In the genomic region with DNA sequence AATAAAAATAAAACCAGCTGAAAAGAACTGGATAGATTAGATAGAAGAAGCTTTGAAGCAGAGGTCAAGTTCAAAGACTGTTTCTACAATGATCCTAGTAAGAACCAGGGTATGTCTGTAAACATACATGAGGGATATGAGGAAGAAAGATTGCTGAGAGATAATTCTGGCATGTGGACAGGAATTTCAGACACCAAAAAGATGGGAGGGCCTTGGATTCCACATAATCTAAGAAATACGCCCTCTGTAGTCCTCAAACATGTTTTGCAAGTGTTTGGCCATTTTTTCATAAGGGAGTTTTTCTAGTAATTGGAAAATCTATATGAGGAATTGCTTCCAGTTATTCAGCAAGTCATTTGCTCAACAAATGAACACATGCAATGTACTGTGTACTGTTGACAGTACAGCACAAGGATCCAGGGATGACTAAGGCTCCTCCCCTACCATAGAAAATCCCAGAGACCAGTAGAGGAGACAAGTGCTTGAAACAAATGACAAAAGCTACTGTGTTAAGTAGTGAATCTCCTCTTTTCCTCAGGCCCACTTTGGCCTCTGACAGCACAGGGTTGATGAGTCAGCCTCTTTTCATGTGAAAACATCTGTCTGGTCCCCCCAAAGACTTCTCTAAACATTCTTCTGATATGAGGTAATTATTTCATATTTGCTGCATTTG, we compare ENCODE assay signal across 16 cellular contexts.
A peak's percentile ranks its signal among the peaks of the same experiment; 100 is the strongest.
DNase-seq lines count a peak whose midpoint lies in the region; ATAC-seq and TF ChIP-seq lines count a peak whose summit lies in the region.
"Had no signal": no experiment of that assay in that cellular context is flagged by ENCODE, and none has a peak within 500 bp of the region (broad histone marks: within the 10 kb centered on the region; RNA-seq: fewer than 3 reads in every experiment).

No MANE protein-coding gene starts in this region.

- intact Hi-C loops in activated naive CD4-positive, alpha-beta T cell treated with anti-CD3 and anti-CD28 coated beads for 36 hours (cut with micrococcal nuclease) = no loop called here

- H3K4me3 Mint-ChIP-seq in activated naive CD4-positive, alpha-beta T cell treated with anti-CD3 and anti-CD28 coated beads for 36 hours = no peak overlapping the region
- H3K4me3 Mint-ChIP-seq: activated B cell treated with CpG ODN at 0.5 μM for 24 hours, brain, nephron progenitor cell had no signal

- ATAC-seq in stimulated activated naive CD8-positive, alpha-beta T cell treated with anti-CD3 and anti-CD28 coated beads, Interleukin-15, Interleukin-2, amounts not matched to agents 100 U/mL and 50 U/mL, for 24 hours = no peak
- no peak for ATAC-seq in GM21367 (IDR thresholded peaks at IDR 0.05; ENCODE audit: unreplicated experiment)

- H3K27ac ChIP-seq in ACC112 (ENCODE audit: low read depth, low read length) = peak overlapping the region; percentile 43; the same call in 1 of the 2 replicates

- H3K36me3 ChIP-seq in ACC112 (ENCODE audit: insufficient read depth, low read length) = no peaks in the 10 kb centered on the region
- H3K36me3 ChIP-seq: BE2C had no signal

- no peaks in the 10 kb centered on the region for H3K36me3 Mint-ChIP-seq in activated naive CD4-positive, alpha-beta T cell treated with anti-CD3 and anti-CD28 coated beads for 36 hours (ENCODE audit: low read depth)
- H3K36me3 Mint-ChIP-seq: brain had no signal

- no peaks in the 10 kb centered on the region for H3K4me1 Mint-ChIP-seq in activated naive CD4-positive, alpha-beta T cell treated with anti-CD3 and anti-CD28 coated beads for 36 hours (ENCODE audit: low read depth)
- H3K4me1 Mint-ChIP-seq: activated B cell treated with CpG ODN at 0.5 μM for 24 hours, brain, nephron progenitor cell had no signal

- DNase-seq in HS-5 (ENCODE audit: low read depth) = peak; percentile 90
- DNase-seq in astrocyte of the spinal cord (ENCODE audit: low read depth, low spot score) = peak; percentile 81
- DNase-seq in islet precursor cell = peak; percentile 77
- DNase-seq in NCI-H2029 treated with DMSO at 0.1 percent for 48 hours (lab: John Stamatoyannopoulos, UW) = no peak
- no peak for DNase-seq in activated naive CD4-positive, alpha-beta T cell treated with anti-CD3 and anti-CD28 coated beads for 36 hours
- no peak for DNase-seq in stimulated activated naive CD8-positive, alpha-beta T cell treated with anti-CD3 and anti-CD28 coated beads, Interleukin-15, Interleukin-2, amounts not matched to agents 100 U/mL and 50 U/mL, for 24 hours
- DNase-seq: activated B cell treated with CpG ODN at 0.5 μM for 24 hours, activated T-cell treated with anti-CD3 and anti-CD28 coated beads for 4 hours, BE2C, erythroblast, GDM1, kidney, nephron progenitor cell had no signal

- CTCF ChIA-PET in activated naive CD4-positive, alpha-beta T cell treated with anti-CD3 and anti-CD28 coated beads for 36 hours (lab: Charles Lee) = no interaction called here

- H3K27ac Mint-ChIP-seq in activated naive CD4-positive, alpha-beta T cell treated with anti-CD3 and anti-CD28 coated beads for 36 hours = no peak overlapping the region
- H3K27ac Mint-ChIP-seq: activated B cell treated with CpG ODN at 0.5 μM for 24 hours, nephron progenitor cell had no signal

- H3K27me3 Mint-ChIP-seq in activated naive CD4-positive, alpha-beta T cell treated with anti-CD3 and anti-CD28 coated beads for 36 hours (ENCODE audit: low read depth) = no peaks in the 10 kb centered on the region
- H3K27me3 Mint-ChIP-seq: brain had no signal

- no peaks in the 10 kb centered on the region for H3K79me2 ChIP-seq in ACC112 (ENCODE audit: control insufficient read depth, insufficient read depth, low read length, unreplicated experiment)

- H3K4me3 ChIP-seq in ACC112 (ENCODE audit: low read depth, low read length) = no peak overlapping the region
- H3K4me3 ChIP-seq in astrocyte of the spinal cord (ENCODE audit: low read depth, low read length) = no peak overlapping the region

- peak; percentile 14 for TF ChIP-seq CTCF in astrocyte of the spinal cord (IDR thresholded peaks at IDR 0.05; ENCODE audit: low read depth, low read length)

- H3K4me1 ChIP-seq in ACC112 (ENCODE audit: control insufficient read depth, insufficient read depth, low read length, unreplicated experiment) = peaks cover 18% of the 10 kb centered on the region
- H3K4me1 ChIP-seq: BE2C had no signal

- no peak overlapping the region for H2AFZ ChIP-seq in ACC112 (ENCODE audit: low read length, unreplicated experiment)

- H3K9me3 Mint-ChIP-seq in activated naive CD4-positive, alpha-beta T cell treated with anti-CD3 and anti-CD28 coated beads for 36 hours = no peaks in the 10 kb centered on the region
- H3K9me3 Mint-ChIP-seq: activated B cell treated with CpG ODN at 0.5 μM for 24 hours, nephron progenitor cell had no signal

- no peaks in the 10 kb centered on the region for H3K27me3 ChIP-seq in ACC112 (ENCODE audit: insufficient read depth, low read length)
- H3K27me3 ChIP-seq: BE2C had no signal

- in situ Hi-C loops in astrocyte of the spinal cord (cut with HindIII; ENCODE audit: low sequenced_read_pairs) = no loop called here

Comparison
In these comparisons a context has a peak if more than half of its experiments do, and no peak if none do; other contexts are left out.
1. DNase-seq: peak in HS-5 (single experiment), astrocyte of the spinal cord (single experiment) and islet precursor cell (single experiment); none in NCI-H2029 treated with DMSO at 0.1 percent for 48 hours (single experiment), activated naive CD4-positive, alpha-beta T cell treated with anti-CD3 and anti-CD28 coated beads for 36 hours (single experiment) and stimulated activated naive CD8-positive, alpha-beta T cell treated with anti-CD3 and anti-CD28 coated beads, Interleukin-15, Interleukin-2, amounts not matched to agents 100 U/mL and 50 U/mL, for 24 hours (single experiment).